8 cellular contexts compared by ENCODE assay signal in genomic region chr16:1333149-1333812, GRCh38. TPM values are rescaled to one million over a fixed set of nuclear protein-coding genes. Genes with fewer than 3 reads are reported as not detected.
DNase-seq lines count a peak whose midpoint lies in the region; ATAC-seq, FAIRE-seq and TF ChIP-seq lines count a peak whose summit lies in the region.

Gene BAIAP3 (plus strand): TSS chr16:1333645. CDS start chr16:1338550, 4,905 bp downstream.

- peaks cover 57% of the 10 kb centered on the region for H3K27me3 ChIP-seq in SK-N-SH (ENCODE audit: insufficient read depth)
- peaks cover 6 to 37% of the 10 kb centered on the region in 2 donors for H3K27me3 ChIP-seq in breast epithelium

- no peaks in the 10 kb centered on the region for H3K79me2 ChIP-seq in SK-N-SH (ENCODE audit: insufficient read depth)

- H3K4me2 ChIP-seq in SK-N-SH = peak within 1 kb of the TSS; percentile 68

- peaks cover 0 to 26% of the 10 kb centered on the region in 2 experiments; a peak in 1 of 4 replicates for H3K4me1 ChIP-seq in SK-N-SH (ENCODE audit: control insufficient read depth in 1 of 2, insufficient read depth in 2 of 2, low read depth in 1 of 2, low read length in 1 of 2)
- peaks cover 22 to 26% of the 10 kb centered on the region in 2 donors for H3K4me1 ChIP-seq in breast epithelium

- TF ChIP-seq EP300 in SK-N-SH (IDR thresholded peaks at IDR 0.05; ENCODE audit: borderline replicate concordance in 1 of 2, low read depth in 1 of 2, low read length in 1 of 2) = no peak

- no peak for TF ChIP-seq POLR2A in breast epithelium (IDR thresholded peaks at IDR 0.05)

- TF ChIP-seq CTCF in GM12865 (IDR thresholded peaks at IDR 0.05; ENCODE audit: insufficient read depth, low read depth, low read length, missing control alignments) = no peak
- TF ChIP-seq CTCF in SK-N-SH (IDR thresholded peaks at IDR 0.05) = no peak
- no peak for TF ChIP-seq CTCF in breast epithelium (IDR thresholded peaks at IDR 0.05)

- CTCF ChIA-PET in SK-N-SH (lab: Yijun Ruan, JAX) = interaction anchor here (1.0 kb wide), 1 partner anchor 12 kb away, joined by 3 read pairs; no protein-coding TSS in a partner anchor

- no peak for TF ChIP-seq RAD21 in SK-N-SH (IDR thresholded peaks at IDR 0.05; ENCODE audit: low read length)

- H3K9me3 ChIP-seq in SK-N-SH (no peaks in the 10 kb centered on the region), breast epithelium (peaks cover 0 to 8% of the 10 kb centered on the region in 2 donors)

- DNase-seq in GM12865 (ENCODE audit: low read depth) (peak; percentile 52), SK-N-SH (peak; percentile 92), breast epithelium (ENCODE audit: low spot score in 2 of 2) (no peak), left lobe of liver (ENCODE audit: low spot score) (no peak), RCC 7860 (ENCODE audit: low spot score) (no peak), NCI-H526 treated with DMSO at 0.1 percent for 48 hours (lab: John Stamatoyannopoulos, UW) (no peak), GOT3 (lab: John Stamatoyannopoulos, UW) (no peak)
- DNase-seq in stimulated activated naive CD8-positive, alpha-beta T cell treated with anti-CD3 and anti-CD28 coated beads, Interleukin-15, Interleukin-2, amounts not matched to agents 100 U/mL and 50 U/mL, for 24 hours = peak; percentile 71

- peak; percentile 76 for ATAC-seq in left lobe of liver
- ATAC-seq in stimulated activated naive CD8-positive, alpha-beta T cell treated with anti-CD3 and anti-CD28 coated beads, Interleukin-15, Interleukin-2, amounts not matched to agents 100 U/mL and 50 U/mL, for 24 hours = peak; percentile 58

- H4K20me1 ChIP-seq in SK-N-SH (ENCODE audit: insufficient read depth) = 0 out of 2 replicates have a peak, but pooled peaks cover 7% of the 10 kb centered on the region

- H2AFZ ChIP-seq in SK-N-SH (ENCODE audit: low read depth) = no peak within 1 kb of the TSS

- H3K36me3 ChIP-seq in SK-N-SH (replicated peaks in 1 of 2; ENCODE audit: control insufficient read depth in 1 of 2, insufficient read depth in 2 of 2, low read length in 1 of 2) = no peaks in the 10 kb centered on the region
- H3K36me3 ChIP-seq in breast epithelium = no peaks in the 10 kb centered on the region

- no peak for FAIRE-seq in RCC 7860 (lab: Jason Lieb, UNC)

- H3K27ac ChIP-seq in SK-N-SH (ENCODE audit: low read depth in 2 of 2, low read length in 1 of 2) (no peak within 1 kb of the TSS), breast epithelium (peak within 1 kb of the TSS; percentile 81 to 89)

- H3K4me3 ChIP-seq in GM12865 (ENCODE audit: low read depth, low read length) (no peak within 1 kb of the TSS; the same call in 1 of the 2 replicates), SK-N-SH (ENCODE audit: low read depth in 2 of 2, low read length in 1 of 2) (peak within 1 kb of the TSS in 1 of 2 experiments; percentile 24; a peak in 2 of 4 replicates), breast epithelium (peak within 1 kb of the TSS; percentile 37 to 77 (median 59))

- H3K9ac ChIP-seq in SK-N-SH = no peak within 1 kb of the TSS

- 9% methylated on average over 17 of the region's 83 CpGs for WGBS in SK-N-SH (ENCODE audit: low lambda C conversion rate)

- POLR2A ChIA-PET in SK-N-SH (lab: Yijun Ruan, JAX) = no interaction called here

- intact Hi-C loops in breast epithelium (cut with DNase I; ENCODE audit: low total_unique reads) = no loop called here

- no peaks in the 10 kb centered on the region for H3F3A ChIP-seq in SK-N-SH (replicated peaks; ENCODE audit: insufficient read depth)

- no peaks in the 10 kb centered on the region for H3K9me2 ChIP-seq in SK-N-SH

TF ChIP-seq in SK-N-SH, 30 proteins besides CTCF, POLR2A, EP300 and RAD21:
- TF ChIP-seq EZH2phosphoT487 (IDR thresholded peaks at IDR 0.05; ENCODE audit: borderline replicate concordance, low read depth) = peak; percentile 67; the same call in 1 of the 2 replicates
- TF ChIP-seq FOSL2 (IDR thresholded peaks at IDR 0.05; ENCODE audit: borderline replicate concordance, low read depth) = no peak
TF ChIP-seq in SK-N-SH: peak in this region for 1.

RNA-seq across cellular contexts. Expression of gene BAIAP3, which starts in this region (rescaled TPM):
- polyA plus RNA-seq in SK-N-SH (2012; rRNA removed) = 1.1 and 2.0 TPM in 2 replicates
- 0.13 and 0.58 TPM in 2 replicates for polyA plus RNA-seq in SK-N-SH (2012; cell fraction: cytosol; rRNA removed)
- polyA plus RNA-seq in SK-N-SH (2012; cell fraction: nucleus; rRNA removed) = 8.2 and 12.4 TPM in 2 replicates
- total RNA-seq in breast epithelium (1 to 10 TPM; 2.7 to 8.2 (median 7.3) TPM), left lobe of liver (8.1 TPM)

Comparison
In these comparisons a context has a peak if more than half of its experiments do, and no peak if none do; other contexts are left out.
1. DNase-seq: peak in GM12865 (single experiment), SK-N-SH (single experiment) and stimulated activated naive CD8-positive, alpha-beta T cell treated with anti-CD3 and anti-CD28 coated beads, Interleukin-15, Interleukin-2, amounts not matched to agents 100 U/mL and 50 U/mL, for 24 hours (single experiment); none in breast epithelium (0 of 2), left lobe of liver (single experiment), RCC 7860 (single experiment), NCI-H526 treated with DMSO at 0.1 percent for 48 hours (single experiment) and GOT3 (single experiment).
2. H3K27ac ChIP-seq: peak in breast epithelium (2 of 2); none in SK-N-SH (0 of 2).